38 cellular contexts compared by ENCODE assay signal in genomic region chr4:65604515-65604914, GRCh38.
"Had no signal": no experiment of that assay in that cellular context is flagged by ENCODE, and none has a peak within 500 bp of the region (broad histone marks: within the 10 kb centered on the region; RNA-seq: fewer than 3 reads in every experiment).

No MANE protein-coding gene starts in this region.

- DNase-seq: activated B cell treated with CpG ODN at 0.5 μM for 24 hours; activated CD4-positive, alpha-beta memory T cell treated with anti-CD3 and anti-CD28 coated beads for 36 hours; activated CD4-positive, alpha-beta T cell treated with anti-CD3 and anti-CD28 coated beads for 4 hours; activated CD4-positive, alpha-beta T cell treated with anti-CD3 and anti-CD28 coated beads, Interleukin-2, amount 10 ng/mL, durations not matched to agents 24 days and 14 days; activated CD4-positive, alpha-beta T cell treated with anti-CD3 and anti-CD28 coated beads, Interleukin-2, amount 50 U/mL, for 1 hour; activated CD4-positive, alpha-beta T cell treated with anti-CD3 and anti-CD28 coated beads, Interleukin-2, amount 50 U/mL, for 4 hours; activated CD4-positive, CD25-positive, alpha-beta regulatory T cell treated with anti-CD3 and anti-CD28 coated beads, Interleukin-2, amount 50 U/mL, for 72 hours; activated CD8-positive, alpha-beta memory T cell treated with anti-CD3 and anti-CD28 coated beads, Interleukin-2, amount 50 U/mL, for 4 hours; activated CD8-positive, alpha-beta T cell treated with anti-CD3 and anti-CD28 coated beads for 36 hours; activated effector memory CD4-positive, alpha-beta T cell treated with anti-CD3 and anti-CD28 coated beads, Interleukin-2, amount 50 U/mL, for 16 hours; activated gamma-delta T cell treated with Interleukin-2 at 50 U/mL for 16 hours; activated naive CD4-positive, alpha-beta T cell; activated naive CD4-positive, alpha-beta T cell treated with anti-CD3 and anti-CD28 coated beads for 36 hours; activated naive CD4-positive, alpha-beta T cell treated with anti-CD3 and anti-CD28 coated beads, Interleukin-2, amount 50 U/mL, for 16 hours; activated naive CD8-positive, alpha-beta T cell treated with anti-CD3 and anti-CD28 coated beads for 36 hours; activated T-cell treated with anti-CD3 and anti-CD28 coated beads for 4 hours; activated T-cell treated with anti-CD3 and anti-CD28 coated beads, Interleukin-2, amount 50 U/mL, for 1 hour; activated T-cell treated with anti-CD3 and anti-CD28 coated beads, Interleukin-2, amount 50 U/mL, for 4 hours; activated T-cell treated with anti-CD3 and anti-CD28 coated beads, Interleukin-2, amount 50 U/mL, for 72 hours; adrenal gland; amniotic stem cell; aorta; caudate nucleus; cerebellar nuclear complex; T-helper 1 cell; T-helper 2 cell; T-helper 9 cell had no signal

- FAIRE-seq: astrocyte, TTC549 had no signal

- ATAC-seq: activated CD8-positive, alpha-beta T cell treated with anti-CD3 and anti-CD28 coated beads for 36 hours; activated naive CD4-positive, alpha-beta T cell treated with anti-CD3 and anti-CD28 coated beads, Interleukin-2, amount 50 U/mL, for 72 hours; activated T-cell treated with anti-CD3 and anti-CD28 coated beads, Interleukin-2, amount 50 U/mL, for 4 hours; activated T-cell treated with anti-CD3 and anti-CD28 coated beads, Interleukin-2, amount 50 U/mL, for 72 hours; activated T-helper 17 cell treated with anti-CD3 and anti-CD28 coated beads, Interleukin-2, amount 50 U/mL, for 72 hours had no signal

- H3K9me3 ChIP-seq: adrenal gland had no signal

- H3K4me3 ChIP-seq: adrenal gland, cardiac muscle cell had no signal

- H3K36me3 ChIP-seq: adrenal gland, cardiac muscle cell had no signal

- H3K36me3 Mint-ChIP-seq: activated CD4-positive, alpha-beta memory T cell treated with anti-CD3 and anti-CD28 coated beads for 36 hours; activated naive CD4-positive, alpha-beta T cell treated with anti-CD3 and anti-CD28 coated beads, Interleukin-2, amount 50 U/mL, for 72 hours; activated naive CD8-positive, alpha-beta T cell treated with anti-CD3 and anti-CD28 coated beads for 36 hours had no signal

- H3K4me1 ChIP-seq: adrenal gland had no signal

- H3K27ac Mint-ChIP-seq: activated B cell treated with CpG ODN at 0.5 μM for 24 hours; activated CD4-positive, alpha-beta memory T cell treated with anti-CD3 and anti-CD28 coated beads for 36 hours; activated CD4-positive, alpha-beta T cell treated with anti-CD3 and anti-CD28 coated beads, Interleukin-2, amount 10 ng/mL, durations not matched to agents 24 days and 14 days; activated CD8-positive, alpha-beta T cell treated with anti-CD3 and anti-CD28 coated beads for 36 hours; activated naive CD4-positive, alpha-beta T cell treated with anti-CD3 and anti-CD28 coated beads for 36 hours; activated naive CD4-positive, alpha-beta T cell treated with anti-CD3 and anti-CD28 coated beads, Interleukin-2, amount 50 U/mL, for 72 hours; activated naive CD8-positive, alpha-beta T cell treated with anti-CD3 and anti-CD28 coated beads for 36 hours; activated T-cell treated with anti-CD3 and anti-CD28 coated beads, Interleukin-2, amount 50 U/mL, for 72 hours; activated T-helper 1 cell treated with anti-CD3 and anti-CD28 coated beads, Interleukin-12 subunit alpha, Interleukin-12 subunit beta, Interleukin-2, Interleukin-4 antibody, amounts not matched to agents 30 ng/mL and 10 ng/mL and 1 ng/mL, durations not matched to agents 14 hours and 24 hours and 36 hours; activated T-helper 17 cell treated with anti-CD3 and anti-CD28 coated beads, Interleukin-2, amount 50 U/mL, for 72 hours; brain; T-helper 1 cell treated with Interleukin-12 subunit alpha and Interleukin-12 subunit beta and Interleukin-4 antibody, amounts not matched to agents 30 μg/mL and 1 μg/mL, for 36 hours; T-helper 2 cell treated with Interferon-gamma antibody and Interleukin-4, amounts not matched to agents 5 μg/mL and 100 μg/mL, for 36 hours had no signal

- H3K27me3 ChIP-seq: adrenal gland, cardiac muscle cell had no signal

- H3K27ac ChIP-seq: adrenal gland, cardiac muscle cell, VCaP had no signal

- H3K4me1 Mint-ChIP-seq: activated B cell treated with CpG ODN at 0.5 μM for 24 hours; activated CD4-positive, alpha-beta T cell treated with anti-CD3 and anti-CD28 coated beads, Interleukin-2, amount 10 ng/mL, durations not matched to agents 24 days and 14 days; activated naive CD8-positive, alpha-beta T cell treated with anti-CD3 and anti-CD28 coated beads for 36 hours; activated T-helper 17 cell treated with anti-CD3 and anti-CD28 coated beads, Interleukin-2, amount 50 U/mL, for 72 hours; central memory CD8-positive, alpha-beta T cell had no signal

- H3K4me3 Mint-ChIP-seq: activated B cell treated with CpG ODN at 0.5 μM for 24 hours; activated CD4-positive, alpha-beta memory T cell treated with anti-CD3 and anti-CD28 coated beads for 36 hours; activated CD4-positive, alpha-beta T cell treated with anti-CD3 and anti-CD28 coated beads, Interleukin-2, amount 10 ng/mL, durations not matched to agents 24 days and 14 days; activated CD8-positive, alpha-beta T cell treated with anti-CD3 and anti-CD28 coated beads for 36 hours; activated naive CD4-positive, alpha-beta T cell treated with anti-CD3 and anti-CD28 coated beads for 36 hours; activated naive CD8-positive, alpha-beta T cell treated with anti-CD3 and anti-CD28 coated beads for 36 hours; activated T-cell treated with anti-CD3 and anti-CD28 coated beads, Interleukin-2, amount 50 U/mL, for 4 hours; activated T-cell treated with anti-CD3 and anti-CD28 coated beads, Interleukin-2, amount 50 U/mL, for 72 hours; activated T-helper 1 cell treated with anti-CD3 and anti-CD28 coated beads, Interleukin-12 subunit alpha, Interleukin-12 subunit beta, Interleukin-2, Interleukin-4 antibody, amounts not matched to agents 30 ng/mL and 10 ng/mL and 1 ng/mL, durations not matched to agents 14 hours and 24 hours and 36 hours; activated T-helper 17 cell treated with anti-CD3 and anti-CD28 coated beads, Interleukin-2, amount 50 U/mL, for 72 hours; central memory CD8-positive, alpha-beta T cell; T-helper 1 cell treated with Interleukin-12 subunit alpha and Interleukin-12 subunit beta and Interleukin-4 antibody, amounts not matched to agents 30 μg/mL and 1 μg/mL, for 36 hours; T-helper 2 cell treated with Interferon-gamma antibody and Interleukin-4, amounts not matched to agents 5 μg/mL and 100 μg/mL, for 36 hours had no signal

- H3K9me3 Mint-ChIP-seq: activated CD4-positive, alpha-beta T cell treated with anti-CD3 and anti-CD28 coated beads, Interleukin-2, amount 10 ng/mL, durations not matched to agents 24 days and 14 days; activated T-helper 1 cell treated with anti-CD3 and anti-CD28 coated beads, Interleukin-12 subunit alpha, Interleukin-12 subunit beta, Interleukin-2, Interleukin-4 antibody, amounts not matched to agents 30 ng/mL and 10 ng/mL and 1 ng/mL, durations not matched to agents 14 hours and 24 hours and 36 hours; activated T-helper 17 cell treated with anti-CD3 and anti-CD28 coated beads, Interleukin-2, amount 50 U/mL, for 72 hours; brain; T-helper 1 cell treated with Interleukin-12 subunit alpha and Interleukin-12 subunit beta and Interleukin-4 antibody, amounts not matched to agents 30 μg/mL and 1 μg/mL, for 36 hours had no signal

- H3K27me3 Mint-ChIP-seq: activated B cell treated with CpG ODN at 0.5 μM for 24 hours; activated CD4-positive, alpha-beta memory T cell treated with anti-CD3 and anti-CD28 coated beads for 36 hours; activated CD4-positive, alpha-beta T cell treated with anti-CD3 and anti-CD28 coated beads, Interleukin-2, amount 10 ng/mL, durations not matched to agents 24 days and 14 days; activated CD8-positive, alpha-beta T cell treated with anti-CD3 and anti-CD28 coated beads for 36 hours; activated naive CD8-positive, alpha-beta T cell treated with anti-CD3 and anti-CD28 coated beads for 36 hours; activated T-helper 17 cell treated with anti-CD3 and anti-CD28 coated beads, Interleukin-2, amount 50 U/mL, for 72 hours; brain; central memory CD8-positive, alpha-beta T cell had no signal
